ENCODE assay signal across 15 cellular contexts in the genomic region with DNA sequence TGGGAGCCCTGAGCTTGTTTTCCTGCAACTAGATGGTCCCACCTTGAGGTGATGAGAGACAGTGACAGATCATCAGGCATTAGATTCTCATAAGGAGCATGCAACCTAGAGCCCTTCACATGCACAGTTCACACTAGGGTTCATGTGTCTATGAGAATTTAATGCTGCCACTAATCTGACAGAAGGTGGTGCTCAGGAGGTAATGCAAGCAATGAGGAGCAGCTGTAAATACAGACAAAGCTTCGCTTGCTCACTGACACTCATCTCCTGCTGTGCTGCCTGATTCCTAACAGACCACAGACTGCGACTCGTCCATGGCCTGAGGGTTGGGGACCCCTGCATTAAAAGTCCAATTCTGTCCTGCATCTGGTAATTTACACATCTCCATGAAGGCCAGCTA.
"Had no signal": no experiment of that assay in that cellular context is flagged by ENCODE, and none has a peak within 500 bp of the region (broad histone marks: within the 10 kb centered on the region; RNA-seq: fewer than 3 reads in every experiment).

No MANE protein-coding gene starts in this region.

- DNase-seq: activated naive CD4-positive, alpha-beta T cell treated with anti-CD3 and anti-CD28 coated beads, Interleukin-2, amount 10 ng/mL, durations not matched to agents 7 days and 5 days; activated T-cell treated with anti-CD3 and anti-CD28 coated beads for 4 hours; esophagus squamous epithelium; foreskin melanocyte; head of caudate nucleus; immature natural killer cell; mesenchymal stem cell; naive thymus-derived CD8-positive, alpha-beta T cell; sigmoid colon; stimulated activated CD4-positive, alpha-beta T cell treated with anti-CD3 and anti-CD28 coated beads, Interleukin-2, amount 100 ng/mL, for 24 hours; stomach; T-helper 17 cell; testis; upper lobe of right lung had no signal

- ATAC-seq: naive thymus-derived CD8-positive, alpha-beta T cell; T-helper 17 cell; upper lobe of right lung had no signal

- H3K4me3 ChIP-seq: ascending aorta, esophagus squamous epithelium, sigmoid colon, stomach, testis, upper lobe of right lung had no signal
